Comparison of ENCODE assay signal across 8 cellular contexts in genomic region chr1:186985889-186986491, GRCh38.
DNase-seq lines count a peak whose midpoint lies in the region; ATAC-seq and TF ChIP-seq lines count a peak whose summit lies in the region.

No MANE protein-coding gene starts in this region.

- in situ Hi-C loops in astrocyte of the cerebellum (cut with HindIII; ENCODE audit: low sequenced_read_pairs) = loop anchor here (5.0 to 25.0 kb wide), 2 partner anchors 379 to 499 kb away; no protein-coding TSS in a partner anchor

- H3K4me3 ChIP-seq in astrocyte of the cerebellum (ENCODE audit: low read depth, low read length) = no peak overlapping the region

- TF ChIP-seq CTCF in astrocyte of the cerebellum (IDR thresholded peaks at IDR 0.05; ENCODE audit: low read depth, low read length, missing control alignments) = peak; percentile 59

- ATAC-seq in GM18517 (IDR thresholded peaks at IDR 0.05; ENCODE audit: unreplicated experiment) (peak; percentile 78), HG03175 (IDR thresholded peaks at IDR 0.05; ENCODE audit: unreplicated experiment) (peak; percentile 70)

- DNase-seq in Ammon's horn (ENCODE audit: low spot score) (peak; percentile 82), NCI-H226 (peak; percentile 14), astrocyte of the cerebellum (ENCODE audit: low read depth) (peak; percentile 53), iPS-NIHi7 (ENCODE audit: extremely low spot score) (peak; percentile 36), stromal cell of bone marrow (ENCODE audit: low read depth) (peak; percentile 52), germinal center (ENCODE audit: low spot score) (no peak)
